ENCODE assay signal across 34 cellular contexts in genomic region chr2:201313362-201313761, GRCh38.
"Had no signal": no experiment of that assay in that cellular context is flagged by ENCODE, and none has a peak within 500 bp of the region (broad histone marks: within the 10 kb centered on the region; RNA-seq: fewer than 3 reads in every experiment).

No MANE protein-coding gene starts in this region.

- H3K27ac ChIP-seq: adrenal gland, body of pancreas, breast epithelium, WERI-Rb-1 had no signal

- ATAC-seq: activated CD8-positive, alpha-beta memory T cell treated with anti-CD3 and anti-CD28 coated beads, Interleukin-2, amount 10 ng/mL, durations not matched to agents 7 days and 5 days; body of pancreas had no signal

- H3K27me3 ChIP-seq: adrenal gland, body of pancreas, breast epithelium, MG63 had no signal

- H3K36me3 ChIP-seq: adrenal gland, breast epithelium, MG63, WERI-Rb-1 had no signal

- FAIRE-seq: astrocyte had no signal

- DNase-seq: activated CD4-positive, alpha-beta memory T cell treated with anti-CD3 and anti-CD28 coated beads, Interleukin-2, amount 10 ng/mL, durations not matched to agents 7 days and 5 days; activated CD4-positive, alpha-beta T cell treated with anti-CD3 and anti-CD28 coated beads for 1 hour; activated CD4-positive, alpha-beta T cell treated with anti-CD3 and anti-CD28 coated beads for 48 hours; activated CD4-positive, CD25-positive, alpha-beta regulatory T cell; activated CD8-positive, alpha-beta memory T cell treated with anti-CD3 and anti-CD28 coated beads for 24 hours; activated CD8-positive, alpha-beta memory T cell treated with anti-CD3 and anti-CD28 coated beads, Interleukin-2, amount 10 ng/mL, durations not matched to agents 7 days and 5 days; activated CD8-positive, alpha-beta memory T cell treated with anti-CD3 and anti-CD28 coated beads, Interleukin-2, amount 50 U/mL, for 48 hours; activated effector memory CD4-positive, alpha-beta T cell treated with Interleukin-2 at 50 U/mL for 16 hours; activated naive CD4-positive, alpha-beta T cell treated with anti-CD3 and anti-CD28 coated beads, Interleukin-2, amount 10 ng/mL, durations not matched to agents 7 days and 5 days; activated T-cell treated with anti-CD3 and anti-CD28 coated beads, Interleukin-2, amount 50 U/mL, for 48 hours; adrenal gland; body of pancreas; caudate nucleus; cerebellar nuclear complex; Karpas-422; KBM-7; MG63; NCI-H1048; NCI-H1105 treated with DMSO at 0.1 percent for 48 hours; NCI-H1436; NCI-H1694 treated with DMSO at 0.1 percent for 48 hours; NCI-H2029; NCI-H345; NCI-H524 treated with DMSO at 0.1 percent for 48 hours; NCI-H748 treated with DMSO at 0.1 percent for 48 hours; NK-92 treated with Interleukin-12 subunit alpha and Interleukin-12 subunit beta, amount 100 ng/mL, for 24 hours; Right ventricle myocardium superior; SW 1271; T-helper 1 cell; T-helper 2 cell; T-helper 9 cell; WERI-Rb-1 had no signal

- H3K4me1 ChIP-seq: adrenal gland, body of pancreas, breast epithelium had no signal

- H3K9me3 ChIP-seq: adrenal gland, body of pancreas, MG63 had no signal

- H3K4me3 ChIP-seq: adrenal gland, body of pancreas, breast epithelium, MG63 had no signal
